In genomic region chr10:88385601-88386203, GRCh38 we compare ENCODE assay signal across 8 cellular contexts.
DNase-seq lines count a peak whose midpoint lies in the region; ATAC-seq and TF ChIP-seq lines count a peak whose summit lies in the region.

No MANE protein-coding gene starts in this region.

- H3K36me3 ChIP-seq in KOPT-K1 (ENCODE audit: insufficient read depth, low read length): peaks cover 8% of the 10 kb centered on the region; the same call in 1 of the 2 replicates
- peaks cover 3% of the 10 kb centered on the region for H3K36me3 ChIP-seq in neural progenitor cell

- no peak overlapping the region for H2AFZ ChIP-seq in neural progenitor cell (replicated peaks)

- POLR2A ChIA-PET in activated CD4-positive, alpha-beta memory T cell treated with anti-CD3 and anti-CD28 coated beads for 36 hours (lab: Charles Lee): no interaction called here

- no peaks in the 10 kb centered on the region for H3K27me3 Mint-ChIP-seq in activated CD4-positive, alpha-beta memory T cell treated with anti-CD3 and anti-CD28 coated beads for 36 hours
- peaks cover 4% of the 10 kb centered on the region for H3K27me3 Mint-ChIP-seq in neural progenitor cell (ENCODE audit: insufficient read depth, low read depth)

- no peak overlapping the region for H3K9ac ChIP-seq in neural progenitor cell

- H3K27ac ChIP-seq in KOPT-K1 (ENCODE audit: low read depth, low read length, poor library complexity, severe bottlenecking) (peak overlapping the region; percentile 100), neural progenitor cell (no peak overlapping the region)

- ATAC-seq in GM21737 (IDR thresholded peaks at IDR 0.05; ENCODE audit: unreplicated experiment): peak; percentile 58

- no peak overlapping the region for H3K4me3 ChIP-seq in neural progenitor cell

- H3K4me3 Mint-ChIP-seq in activated CD4-positive, alpha-beta memory T cell treated with anti-CD3 and anti-CD28 coated beads for 36 hours: peak overlapping the region; percentile 43
- H3K4me3 Mint-ChIP-seq in neural progenitor cell: no peak overlapping the region

- no peak overlapping the region for H3K4me2 ChIP-seq in neural progenitor cell

- no peaks in the 10 kb centered on the region for H3K27me3 ChIP-seq in neural progenitor cell

- TF ChIP-seq CTCF in GM13976 (IDR thresholded peaks at IDR 0.05; ENCODE audit: borderline replicate concordance, control extremely low read depth, extremely low read depth, insufficient read depth, missing control alignments) (no peak), neural progenitor cell (IDR thresholded peaks at IDR 0.05) (no peak)

- H3F3A ChIP-seq in neural progenitor cell (ENCODE audit: low read depth): no peaks in the 10 kb centered on the region

- peaks cover 5% of the 10 kb centered on the region for H3K4me1 ChIP-seq in neural progenitor cell

- no peaks in the 10 kb centered on the region for H3K36me3 Mint-ChIP-seq in activated CD4-positive, alpha-beta memory T cell treated with anti-CD3 and anti-CD28 coated beads for 36 hours
- H3K36me3 Mint-ChIP-seq in neural progenitor cell: no peaks in the 10 kb centered on the region

- CTCF ChIA-PET in activated CD4-positive, alpha-beta memory T cell treated with anti-CD3 and anti-CD28 coated beads for 36 hours (lab: Charles Lee): interaction anchor here (1.6 kb wide), 1 partner anchor 534 kb away, joined by 5 read pairs; no protein-coding TSS in a partner anchor

- H3K27ac Mint-ChIP-seq in activated CD4-positive, alpha-beta memory T cell treated with anti-CD3 and anti-CD28 coated beads for 36 hours: no peak overlapping the region
- H3K27ac Mint-ChIP-seq in neural progenitor cell: no peak overlapping the region

- in situ Hi-C loops in GM13976 (cut with MboI; ENCODE audit: low sequenced_read_pairs, unreplicated experiment): loop anchor here (5.0 to 10.0 kb wide), 3 partner anchors 103 to 523 kb away; partner anchors contain the start of genes KLLN and PTEN

- no peaks in the 10 kb centered on the region for H4K20me1 ChIP-seq in neural progenitor cell (ENCODE audit: low read depth)

- H3K9me3 Mint-ChIP-seq in activated CD4-positive, alpha-beta memory T cell treated with anti-CD3 and anti-CD28 coated beads for 36 hours: peaks cover 6% of the 10 kb centered on the region
- H3K9me3 Mint-ChIP-seq in neural progenitor cell: no peaks in the 10 kb centered on the region

- intact Hi-C loops in activated CD4-positive, alpha-beta memory T cell treated with anti-CD3 and anti-CD28 coated beads for 36 hours (cut with micrococcal nuclease): loop anchor here (1.0 to 2.0 kb wide), 2 partner anchors 115 to 294 kb away; no protein-coding TSS in a partner anchor

- no peaks in the 10 kb centered on the region for H3K79me2 ChIP-seq in neural progenitor cell (ENCODE audit: low read depth)

- DNase-seq in GM13976 (ENCODE audit: low spot score): peak; percentile 52
- DNase-seq in activated CD4-positive, alpha-beta memory T cell treated with anti-CD3 and anti-CD28 coated beads for 36 hours: peak; percentile 72
- DNase-seq in germinal center (ENCODE audit: low spot score): peak; percentile 62
- peak; percentile 2 for DNase-seq in stimulated activated CD4-positive, alpha-beta T cell treated with anti-CD3 and anti-CD28 coated beads, Interleukin-12 subunit alpha, Interleukin-12 subunit beta, amount 100 ng/mL, for 4 hours
- DNase-seq in Ammon's horn (ENCODE audit: low spot score): no peak
- no peak for DNase-seq in neural progenitor cell (ENCODE audit: low spot score)

- H3K9me3 ChIP-seq in KOPT-K1 (ENCODE audit: insufficient read depth, low read length, poor library complexity, severe bottlenecking): peaks cover 26% of the 10 kb centered on the region
- H3K9me3 ChIP-seq in neural progenitor cell (ENCODE audit: low read depth): no peaks in the 10 kb centered on the region

- H3K4me1 Mint-ChIP-seq in activated CD4-positive, alpha-beta memory T cell treated with anti-CD3 and anti-CD28 coated beads for 36 hours (ENCODE audit: low read depth): peaks cover 9% of the 10 kb centered on the region
- no peaks in the 10 kb centered on the region for H3K4me1 Mint-ChIP-seq in neural progenitor cell

Comparison
In these comparisons a context has a peak if more than half of its experiments do, and no peak if none do; other contexts are left out.
1. DNase-seq: peak in GM13976 (single experiment), activated CD4-positive, alpha-beta memory T cell treated with anti-CD3 and anti-CD28 coated beads for 36 hours (single experiment), germinal center (single experiment) and stimulated activated CD4-positive, alpha-beta T cell treated with anti-CD3 and anti-CD28 coated beads, Interleukin-12 subunit alpha, Interleukin-12 subunit beta, amount 100 ng/mL, for 4 hours (single experiment); none in Ammon's horn (single experiment) and neural progenitor cell (single experiment).